In the genomic region with DNA sequence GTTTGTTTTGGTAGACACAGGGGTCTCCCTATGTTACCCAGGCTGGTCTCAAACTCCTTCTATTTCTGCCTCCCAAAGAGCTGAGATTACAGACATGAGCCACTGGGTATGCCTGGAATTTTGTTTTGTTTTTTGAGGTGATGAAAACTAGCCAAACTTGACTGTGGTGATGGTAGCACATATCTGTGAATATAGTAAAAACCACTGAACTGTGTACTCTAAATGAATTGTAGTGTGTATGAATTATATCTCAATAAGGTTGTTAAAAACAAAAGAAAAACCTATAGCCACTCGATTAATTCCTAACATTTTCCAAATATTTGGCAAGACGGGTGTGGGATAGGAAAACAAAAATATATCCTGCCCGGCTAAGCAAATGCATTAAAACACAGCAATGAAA, we compare ENCODE assay signal across 25 cellular contexts.
"Had no signal": no experiment of that assay in that cellular context is flagged by ENCODE, and none has a peak within 500 bp of the region (broad histone marks: within the 10 kb centered on the region; RNA-seq: fewer than 3 reads in every experiment).

No MANE protein-coding gene starts in this region.

- DNase-seq: activated CD4-positive, alpha-beta T cell treated with anti-CD3 and anti-CD28 coated beads, Interleukin-2, amount 50 U/mL, for 1 hour; activated CD8-positive, alpha-beta memory T cell treated with anti-CD3 and anti-CD28 coated beads for 24 hours; activated T-cell treated with anti-CD3 and anti-CD28 coated beads, Interleukin-2, amount 50 U/mL, for 72 hours; amygdala; cerebellar nuclear complex; effector memory CD8-positive, alpha-beta T cell; esophagus squamous epithelium; foreskin fibroblast; glutamatergic neuron; hippocampal formation; islet precursor cell; lower lobe of right lung; right cardiac atrium; stimulated activated CD4-positive, alpha-beta T cell treated with anti-CD3 and anti-CD28 coated beads, Interleukin-15, amount 100 ng/mL, for 24 hours; stimulated activated CD4-positive, alpha-beta T cell treated with anti-CD3 and anti-CD28 coated beads, Interleukin-4, amount 100 ng/mL, for 1 hour; stimulated activated naive CD8-positive, alpha-beta T cell treated with anti-CD3 and anti-CD28 coated beads, Interleukin-15, amount 100 ng/mL, for 72 hours; trophoblast cell had no signal

- ATAC-seq: activated CD4-positive, CD25-positive, alpha-beta regulatory T cell treated with anti-CD3 and anti-CD28 coated beads, Interleukin-2, amount 50 U/mL, for 24 hours; activated T-cell treated with anti-CD3 and anti-CD28 coated beads, Interleukin-2, amount 50 U/mL, for 72 hours; effector memory CD8-positive, alpha-beta T cell; lower lobe of right lung; right cardiac atrium; stimulated activated naive CD8-positive, alpha-beta T cell treated with anti-CD3 and anti-CD28 coated beads, Interleukin-15, amount 100 ng/mL, for 72 hours had no signal

- H3K36me3 Mint-ChIP-seq: activated naive CD8-positive, alpha-beta T cell had no signal

- H3K36me3 ChIP-seq: breast epithelium, esophagus squamous epithelium, lower lobe of right lung, suprapubic skin, vagina had no signal

- H3K9me3 ChIP-seq: breast epithelium, esophagus squamous epithelium, lower lobe of right lung, suprapubic skin, vagina had no signal

- H3K4me3 Mint-ChIP-seq: activated naive CD8-positive, alpha-beta T cell; activated T-cell treated with anti-CD3 and anti-CD28 coated beads, Interleukin-2, amount 50 U/mL, for 72 hours; dendritic cell treated with granulocyte-macrophage colony-stimulating factor and Interleukin-4, amounts not matched to agents 40 ng/mL and 50 ng/mL, for 4 days; effector memory CD8-positive, alpha-beta T cell; neural crest cell; stimulated activated naive CD8-positive, alpha-beta T cell treated with anti-CD3 and anti-CD28 coated beads, Interleukin-15, amount 100 ng/mL, for 72 hours; T-helper 1 cell treated with Interleukin-12 subunit alpha and Interleukin-12 subunit beta and Interleukin-4 antibody, amounts not matched to agents 30 μg/mL and 1 μg/mL, for 36 hours had no signal

- H3K9me3 Mint-ChIP-seq: neural crest cell had no signal

- H3K27me3 ChIP-seq: breast epithelium, esophagus squamous epithelium, suprapubic skin, vagina had no signal

- H3K4me3 ChIP-seq: breast epithelium, esophagus squamous epithelium, lower lobe of right lung, suprapubic skin, vagina had no signal

- H3K4me1 Mint-ChIP-seq: stimulated activated naive CD8-positive, alpha-beta T cell treated with anti-CD3 and anti-CD28 coated beads, Interleukin-15, amount 100 ng/mL, for 72 hours had no signal

- H3K27ac Mint-ChIP-seq: activated naive CD8-positive, alpha-beta T cell; activated T-cell treated with anti-CD3 and anti-CD28 coated beads, Interleukin-2, amount 50 U/mL, for 72 hours; dendritic cell treated with granulocyte-macrophage colony-stimulating factor and Interleukin-4, amounts not matched to agents 40 ng/mL and 50 ng/mL, for 4 days; effector memory CD8-positive, alpha-beta T cell; stimulated activated naive CD8-positive, alpha-beta T cell treated with anti-CD3 and anti-CD28 coated beads, Interleukin-15, amount 100 ng/mL, for 72 hours; T-helper 1 cell treated with Interleukin-12 subunit alpha and Interleukin-12 subunit beta and Interleukin-4 antibody, amounts not matched to agents 30 μg/mL and 1 μg/mL, for 36 hours had no signal

- H3K27ac ChIP-seq: breast epithelium, esophagus squamous epithelium, lower lobe of right lung, suprapubic skin, vagina had no signal

- H3K27me3 Mint-ChIP-seq: activated naive CD8-positive, alpha-beta T cell; dendritic cell treated with granulocyte-macrophage colony-stimulating factor and Interleukin-4, amounts not matched to agents 40 ng/mL and 50 ng/mL, for 4 days; effector memory CD8-positive, alpha-beta T cell; stimulated activated naive CD8-positive, alpha-beta T cell treated with anti-CD3 and anti-CD28 coated beads, Interleukin-15, amount 100 ng/mL, for 72 hours had no signal

- H3K4me1 ChIP-seq: breast epithelium, esophagus squamous epithelium, lower lobe of right lung, suprapubic skin, vagina had no signal
